ENCODE assay signal across 13 cellular contexts in genomic region chr2:166632616-166633015, GRCh38.
DNase-seq lines count a peak whose midpoint lies in the region; ATAC-seq and TF ChIP-seq lines count a peak whose summit lies in the region.
"Had no signal": no experiment of that assay in that cellular context is flagged by ENCODE, and none has a peak within 500 bp of the region (broad histone marks: within the 10 kb centered on the region; RNA-seq: fewer than 3 reads in every experiment).

No MANE protein-coding gene starts in this region.

- 35 to 61% (median 61%) methylated on average over 3 of the region's 3 CpGs for WGBS in psoas muscle, 3 donors

- H3K27ac ChIP-seq in psoas muscle = no peak overlapping the region
- H3K27ac ChIP-seq: adrenal gland, left ventricle myocardium inferior, parathyroid adenoma had no signal

- H3K4me3 ChIP-seq in MG63 (no peak overlapping the region), cardiac fibroblast (replicated peaks in 1 of 2; ENCODE audit: low read depth in 2 of 2, low read length in 2 of 2) (no peak overlapping the region), psoas muscle (no peak overlapping the region)
- H3K4me3 ChIP-seq: adrenal gland, left ventricle myocardium inferior had no signal

- no peaks in the 10 kb centered on the region for H3K9me3 ChIP-seq in MG63
- H3K9me3 ChIP-seq in psoas muscle = no peaks in the 10 kb centered on the region
- H3K9me3 ChIP-seq: adrenal gland had no signal

- ATAC-seq in psoas muscle (no peak), GM21786 (IDR thresholded peaks at IDR 0.05; ENCODE audit: unreplicated experiment) (no peak), HG03521 (IDR thresholded peaks at IDR 0.05; ENCODE audit: unreplicated experiment) (no peak)

- DNase-seq in EL = peak; percentile 86
- peak; percentile 42 for DNase-seq in MG63
- peak; percentile 89 to 97 for DNase-seq in cardiac fibroblast (ENCODE audit: low read depth in 2 of 2)
- peak; percentile 44 for DNase-seq in myocyte (ENCODE audit: low read depth)
- DNase-seq in psoas muscle = no peak
- DNase-seq in NCI-H2081 treated with DMSO at 0.1 percent for 48 hours (lab: John Stamatoyannopoulos, UW) = no peak
- DNase-seq: adrenal gland, GOT3, left ventricle myocardium inferior, T-helper 2 cell had no signal

- no peaks in the 10 kb centered on the region for H3K4me1 ChIP-seq in psoas muscle
- H3K4me1 ChIP-seq: adrenal gland, left ventricle myocardium inferior, parathyroid adenoma had no signal

- no peaks in the 10 kb centered on the region for H3K36me3 ChIP-seq in MG63
- H3K36me3 ChIP-seq in psoas muscle (ENCODE audit: insufficient read depth in 1 of 2, low read depth in 1 of 2) = no peaks in the 10 kb centered on the region
- H3K36me3 ChIP-seq: adrenal gland, left ventricle myocardium inferior had no signal

- TF ChIP-seq CTCF in cardiac fibroblast (IDR thresholded peaks at IDR 0.05; ENCODE audit: low read depth, low read length) (no peak), psoas muscle (IDR thresholded peaks at IDR 0.05) (no peak)

- no peaks in the 10 kb centered on the region for H3K27me3 ChIP-seq in MG63
- H3K27me3 ChIP-seq in psoas muscle (ENCODE audit: insufficient read depth in 3 of 3, low read length in 2 of 3) = no peaks in the 10 kb centered on the region
- H3K27me3 ChIP-seq: adrenal gland had no signal

- intact Hi-C loops in psoas muscle (cut with DNase I) = no loop called here

Comparison
In these comparisons a context has a peak if more than half of its experiments do, and no peak if none do; other contexts are left out.
1. DNase-seq: peak in EL (single experiment), MG63 (single experiment), cardiac fibroblast (2 of 2) and myocyte (single experiment); none in psoas muscle (0 of 2) and NCI-H2081 treated with DMSO at 0.1 percent for 48 hours (single experiment).